In genomic region chr3:37330466-37330865, GRCh38 we compare ENCODE assay signal across 24 cellular contexts.
"Had no signal": no experiment of that assay in that cellular context is flagged by ENCODE, and none has a peak within 500 bp of the region (broad histone marks: within the 10 kb centered on the region; RNA-seq: fewer than 3 reads in every experiment).

No MANE protein-coding gene starts in this region.

- H3K4me1 Mint-ChIP-seq: activated B cell treated with CpG ODN at 0.5 μM for 24 hours, nephron progenitor cell had no signal

- H3K4me3 Mint-ChIP-seq: activated B cell treated with CpG ODN at 0.5 μM for 24 hours; activated T-cell treated with anti-CD3 and anti-CD28 coated beads, Interleukin-2, amount 50 U/mL, for 72 hours; nephron progenitor cell; T-helper 17 cell had no signal

- H3K36me3 ChIP-seq: ovary had no signal

- DNase-seq: activated B cell treated with CpG ODN at 0.5 μM for 24 hours; activated CD4-positive, alpha-beta T cell treated with anti-CD3 and anti-CD28 coated beads, Interleukin-2, amount 50 U/mL, for 4 hours; activated effector memory CD4-positive, alpha-beta T cell treated with Interleukin-2 at 50 U/mL for 16 hours; activated naive CD4-positive, alpha-beta T cell treated with Interleukin-2 at 50 U/mL for 16 hours; activated T-cell treated with anti-CD3 and anti-CD28 coated beads for 4 hours; activated T-cell treated with anti-CD3 and anti-CD28 coated beads, Interleukin-2, amount 50 U/mL, for 72 hours; amniotic stem cell; brain microvascular endothelial cell; caudate nucleus; effector CD4-positive, alpha-beta T cell; foreskin keratinocyte; kidney glomerular epithelial cell; mammary epithelial cell; nephron progenitor cell; ovary; stimulated activated CD4-positive, alpha-beta T cell treated with anti-CD3 and anti-CD28 coated beads, Interleukin-15, amount 100 ng/mL, for 24 hours; stimulated activated CD4-positive, alpha-beta T cell treated with anti-CD3 and anti-CD28 coated beads, Interleukin-2, amount 100 ng/mL, for 24 hours; stimulated activated naive CD4-positive, alpha-beta T cell; T-helper 17 cell had no signal

- H3K27ac Mint-ChIP-seq: activated B cell treated with CpG ODN at 0.5 μM for 24 hours; activated T-cell treated with anti-CD3 and anti-CD28 coated beads, Interleukin-2, amount 50 U/mL, for 72 hours; nephron progenitor cell; progenitor cell of endocrine pancreas; T-helper 17 cell had no signal

- ATAC-seq: activated T-cell treated with anti-CD3 and anti-CD28 coated beads, Interleukin-2, amount 50 U/mL, for 72 hours; foreskin keratinocyte; left lobe of liver; T-helper 17 cell had no signal

- H3K4me3 ChIP-seq: esophagus muscularis mucosa, ovary, smooth muscle cell, tibial nerve had no signal

- H3K4me1 ChIP-seq: foreskin keratinocyte had no signal

- H3K9me3 ChIP-seq: esophagus muscularis mucosa, ovary, tibial nerve had no signal

- H3K27ac ChIP-seq: brain microvascular endothelial cell, esophagus muscularis mucosa, foreskin keratinocyte, ovary, tibial nerve had no signal

- H3K27me3 ChIP-seq: brain microvascular endothelial cell, esophagus muscularis mucosa, foreskin keratinocyte, ovary, tibial nerve had no signal

- H3K27me3 Mint-ChIP-seq: activated B cell treated with CpG ODN at 0.5 μM for 24 hours, progenitor cell of endocrine pancreas, T-helper 17 cell had no signal

- H3K9me3 Mint-ChIP-seq: activated B cell treated with CpG ODN at 0.5 μM for 24 hours; activated T-cell treated with anti-CD3 and anti-CD28 coated beads, Interleukin-2, amount 50 U/mL, for 72 hours; nephron progenitor cell had no signal
